ENCODE assay signal across 30 cellular contexts in genomic region chr7:7795203-7795602, GRCh38.
A peak's percentile ranks its signal among the peaks of the same experiment; 100 is the strongest.
DNase-seq lines count a peak whose midpoint lies in the region; ATAC-seq, FAIRE-seq and TF ChIP-seq lines count a peak whose summit lies in the region.
"Had no signal": no experiment of that assay in that cellular context is flagged by ENCODE, and none has a peak within 500 bp of the region (broad histone marks: within the 10 kb centered on the region; RNA-seq: fewer than 3 reads in every experiment).

No MANE protein-coding gene starts in this region.

- no peak for DNase-seq in H9
- peak; percentile 67 for DNase-seq in amniotic epithelial cell (ENCODE audit: low read depth)
- no peak for DNase-seq in glutamatergic neuron
- no peak for DNase-seq in type B pancreatic cell (ENCODE audit: extremely low spot score, unreplicated experiment)
- no peak for DNase-seq in small intestine
- DNase-seq: activated CD4-positive, alpha-beta memory T cell treated with anti-CD3 and anti-CD28 coated beads for 36 hours; activated CD4-positive, CD25-positive, alpha-beta regulatory T cell treated with anti-CD3 and anti-CD28 coated beads, Interleukin-2, amount 50 U/mL, for 72 hours; AML-193; CD4-positive, alpha-beta memory T cell; central memory CD4-positive, alpha-beta T cell; DMS 273 treated with DMSO at 0.1 percent for 48 hours; MM.1S; mucosa of descending colon; NCI-H1417; NCI-H2029 treated with DMSO at 0.1 percent for 48 hours; NCI-H748 treated with DMSO at 0.1 percent for 48 hours; pancreas; spleen; upper lobe of right lung had no signal

- no peak overlapping the region for H2BK5ac ChIP-seq in H9 (ENCODE audit: insufficient read length, low read length)

- no peak overlapping the region for H2AK5ac ChIP-seq in H9 (ENCODE audit: insufficient read length, low read length)

- H4K5ac ChIP-seq in H9 (ENCODE audit: insufficient read length, low read depth, low read length): no peak overlapping the region

- H3K4me1 ChIP-seq in H9 (ENCODE audit: insufficient read depth, low read length) (peaks cover 8% of the 10 kb centered on the region; the same call in 1 of the 2 replicates), small intestine (ENCODE audit: control insufficient read depth in 2 of 2, insufficient read depth in 1 of 2, low read depth in 1 of 2, low read length in 1 of 2) (no peaks in the 10 kb centered on the region)
- H3K4me1 ChIP-seq: ascending aorta, right atrium auricular region, spleen, upper lobe of right lung had no signal

- H3K4me3 ChIP-seq in small intestine (ENCODE audit: low read depth in 1 of 2, low read length in 2 of 2): no peak overlapping the region
- H3K4me3 ChIP-seq: ascending aorta, mucosa of descending colon, pancreas, right atrium auricular region, SJSA1, spleen, upper lobe of right lung had no signal

- ATAC-seq in GM18517 (IDR thresholded peaks at IDR 0.05; ENCODE audit: unreplicated experiment): no peak
- ATAC-seq in HG03108 (IDR thresholded peaks at IDR 0.05; ENCODE audit: unreplicated experiment): no peak
- ATAC-seq: mucosa of descending colon, upper lobe of right lung had no signal

- H2BK20ac ChIP-seq in H9 (ENCODE audit: low read depth, low read length, poor library complexity, severe bottlenecking): no peak overlapping the region

- H3K27ac ChIP-seq in H9 (ENCODE audit: insufficient read length, low read depth, low read length): peak overlapping the region; percentile 64
- H3K27ac ChIP-seq in small intestine (ENCODE audit: low read depth in 1 of 2, low read length in 1 of 2): no peak overlapping the region
- H3K27ac ChIP-seq: ascending aorta, KMS-11, pancreas, right atrium auricular region, SJSA1, spleen, upper lobe of right lung had no signal

- peak overlapping the region; percentile 14 to 35 (median 25); a peak in 3 of 7 replicates for H3K27ac Mint-ChIP-seq in H9
- H3K27ac Mint-ChIP-seq in glutamatergic neuron (ENCODE audit: unreplicated experiment): peak overlapping the region; percentile 1
- H3K27ac Mint-ChIP-seq in type B pancreatic cell: peak overlapping the region; percentile 81
- H3K27ac Mint-ChIP-seq: activated CD4-positive, alpha-beta memory T cell treated with anti-CD3 and anti-CD28 coated beads for 36 hours; activated naive CD8-positive, alpha-beta T cell; activated T-helper 17 cell treated with anti-CD3 and anti-CD28 coated beads, Interleukin-2, amount 50 U/mL, for 72 hours; dendritic cell treated with granulocyte-macrophage colony-stimulating factor and Interleukin-4, amounts not matched to agents 40 ng/mL and 50 ng/mL, for 4 days had no signal

- H2BK12ac ChIP-seq in H9 (ENCODE audit: insufficient read length, low read depth, low read length): no peak overlapping the region

- no peak overlapping the region for H3K56ac ChIP-seq in H9 (ENCODE audit: insufficient read length, low read depth, low read length)

- H3K79me1 ChIP-seq in H9 (ENCODE audit: insufficient read depth, low read depth, low read length, poor library complexity, severe bottlenecking): no peaks in the 10 kb centered on the region

- no peak for FAIRE-seq in small intestine (lab: Jason Lieb, UNC)
- FAIRE-seq: keratinocyte, pancreas had no signal

- no peak overlapping the region for H2BK120ac ChIP-seq in H9 (ENCODE audit: low read depth, low read length, poor library complexity, severe bottlenecking)

- H3K23ac ChIP-seq in H9 (ENCODE audit: insufficient read length, low read depth, low read length): no peak overlapping the region

- no peaks in the 10 kb centered on the region for H3K23me2 ChIP-seq in H9 (ENCODE audit: insufficient read length, low read depth, low read length, poor library complexity, severe bottlenecking)

- H3K9me3 Mint-ChIP-seq in H9 (peaks cover 7 to 9% of the 10 kb centered on the region in 2 experiments), glutamatergic neuron (ENCODE audit: unreplicated experiment) (no peaks in the 10 kb centered on the region), type B pancreatic cell (peaks cover 9% of the 10 kb centered on the region)
- H3K9me3 Mint-ChIP-seq: activated CD4-positive, alpha-beta memory T cell treated with anti-CD3 and anti-CD28 coated beads for 36 hours had no signal

- no peaks in the 10 kb centered on the region for H4K20me1 ChIP-seq in H9 (ENCODE audit: control insufficient read depth, insufficient read depth, insufficient read length)

- H3K9ac ChIP-seq in H9 (ENCODE audit: extremely low read depth, insufficient read length, low read length): no peak overlapping the region
- H3K9ac ChIP-seq: KMS-11 had no signal

- no peaks in the 10 kb centered on the region for H3K27me3 ChIP-seq in H9 (ENCODE audit: insufficient read depth, low read length)
- H3K27me3 ChIP-seq in small intestine (ENCODE audit: control insufficient read depth in 2 of 2, insufficient read depth in 2 of 2, low read length in 2 of 2): no peaks in the 10 kb centered on the region
- H3K27me3 ChIP-seq: ascending aorta, pancreas, right atrium auricular region, SJSA1, spleen, upper lobe of right lung had no signal

- H3K79me2 ChIP-seq in H9 (ENCODE audit: insufficient read depth, low read length): no peaks in the 10 kb centered on the region

- no peak overlapping the region for H3K4me2 ChIP-seq in H9 (ENCODE audit: insufficient read depth, insufficient read length, low read length)
- H3K4me2 ChIP-seq: KMS-11 had no signal

- H3K4me3 Mint-ChIP-seq in H9 (no peak overlapping the region), glutamatergic neuron (ENCODE audit: unreplicated experiment) (no peak overlapping the region), type B pancreatic cell (no peak overlapping the region)
- H3K4me3 Mint-ChIP-seq: activated CD4-positive, alpha-beta memory T cell treated with anti-CD3 and anti-CD28 coated beads for 36 hours; activated naive CD8-positive, alpha-beta T cell; activated T-helper 17 cell treated with anti-CD3 and anti-CD28 coated beads, Interleukin-2, amount 50 U/mL, for 72 hours; CD4-positive, alpha-beta memory T cell; dendritic cell treated with granulocyte-macrophage colony-stimulating factor and Interleukin-4, amounts not matched to agents 40 ng/mL and 50 ng/mL, for 4 days; natural killer cell treated with Interleukin-12 subunit alpha and Interleukin-12 subunit beta and Interleukin-15 and Interleukin-18, amount 100 ng/mL, for 72 hours had no signal

- H4K8ac ChIP-seq in H9 (replicated peaks; ENCODE audit: insufficient read length, low read depth, low read length): no peak overlapping the region

- WGBS in H9 (ENCODE audit: extremely low coverage, insufficient read length, low lambda C conversion rate): no CpG with 5 or more reads among the region's 2 CpGs
- 95 to 100% (median 97%) methylated on average over 2 of the region's 2 CpGs for WGBS in small intestine, 3 donors

- H3T11ph ChIP-seq in H9 (ENCODE audit: low read length): no peak overlapping the region

- H4K91ac ChIP-seq in H9 (ENCODE audit: insufficient read length, low read depth, low read length): no peak overlapping the region

- H2AFZ ChIP-seq in H9 (ENCODE audit: low read length): no peak overlapping the region

- peaks cover 37 to 41% of the 10 kb centered on the region in 2 experiments for H3K4me1 Mint-ChIP-seq in H9
- H3K4me1 Mint-ChIP-seq in glutamatergic neuron (ENCODE audit: low read depth, unreplicated experiment): peaks cover 18% of the 10 kb centered on the region
- H3K4me1 Mint-ChIP-seq in type B pancreatic cell (ENCODE audit: unreplicated experiment): peaks cover 20% of the 10 kb centered on the region
- H3K4me1 Mint-ChIP-seq: activated T-helper 17 cell treated with anti-CD3 and anti-CD28 coated beads, Interleukin-2, amount 50 U/mL, for 72 hours had no signal

- H3K14ac ChIP-seq in H9 (ENCODE audit: insufficient read depth, low read length): no peak overlapping the region; the same call in 1 of the 2 replicates

- no peak overlapping the region for H2BK15ac ChIP-seq in H9 (ENCODE audit: low read depth, low read length)

- H3K36me3 Mint-ChIP-seq in H9 (ENCODE audit: insufficient read depth in 1 of 3, low read depth in 3 of 3) (peaks cover 9 to 19% (median 14%) of the 10 kb centered on the region in 3 experiments; a peak in 6 of 7 replicates), glutamatergic neuron (ENCODE audit: unreplicated experiment) (no peaks in the 10 kb centered on the region), type B pancreatic cell (peaks cover 9% of the 10 kb centered on the region)

- no peak overlapping the region for H3K18ac ChIP-seq in H9 (ENCODE audit: insufficient read length, low read depth, low read length)

- no peaks in the 10 kb centered on the region for H3K36me3 ChIP-seq in small intestine (ENCODE audit: control insufficient read depth in 2 of 2, insufficient read depth in 2 of 2, low read length in 2 of 2)
- H3K36me3 ChIP-seq: pancreas, right atrium auricular region, SJSA1, upper lobe of right lung had no signal

- H3K9me3 ChIP-seq in H9 (ENCODE audit: control insufficient read depth, low read depth, low read length) (no peaks in the 10 kb centered on the region), small intestine (ENCODE audit: control insufficient read depth, low read depth) (no peaks in the 10 kb centered on the region)
- H3K9me3 ChIP-seq: ascending aorta, mucosa of descending colon, pancreas, right atrium auricular region, SJSA1, upper lobe of right lung had no signal

- H3K4ac ChIP-seq in H9 (ENCODE audit: low read depth, low read length): no peak overlapping the region

- H3K27me3 Mint-ChIP-seq in H9 (ENCODE audit: low read depth): no peaks in the 10 kb centered on the region
- no peaks in the 10 kb centered on the region for H3K27me3 Mint-ChIP-seq in glutamatergic neuron (ENCODE audit: unreplicated experiment)
- H3K27me3 Mint-ChIP-seq in type B pancreatic cell: no peaks in the 10 kb centered on the region
- H3K27me3 Mint-ChIP-seq: activated CD4-positive, alpha-beta memory T cell treated with anti-CD3 and anti-CD28 coated beads for 36 hours; activated naive CD8-positive, alpha-beta T cell; activated T-helper 17 cell treated with anti-CD3 and anti-CD28 coated beads, Interleukin-2, amount 50 U/mL, for 72 hours; CD4-positive, alpha-beta memory T cell; dendritic cell treated with granulocyte-macrophage colony-stimulating factor and Interleukin-4, amounts not matched to agents 40 ng/mL and 50 ng/mL, for 4 days; natural killer cell treated with Interleukin-12 subunit alpha and Interleukin-12 subunit beta and Interleukin-15 and Interleukin-18, amount 100 ng/mL, for 72 hours had no signal

- TF ChIP-seq CTCF in H9 (conservative IDR thresholded peaks at IDR 0.05) (no peak), glutamatergic neuron (IDR thresholded peaks at IDR 0.05; ENCODE audit: partially characterized antibody, unreplicated experiment) (no peak), type B pancreatic cell (conservative IDR thresholded peaks at IDR 0.05) (no peak)

Comparison
In these comparisons a context has a peak if more than half of its experiments do, and no peak if none do; other contexts are left out.
1. H3K27ac Mint-ChIP-seq: peak in every context shown above with its lines; median percentile 81 in type B pancreatic cell; 25 in H9; 1 in glutamatergic neuron.